In genomic region chr1:24640288-24640687, GRCh38 we compare ENCODE assay signal across 14 cellular contexts. TPM values are rescaled to one million over a fixed set of nuclear protein-coding genes. Genes with fewer than 3 reads are reported as not detected.
DNase-seq lines count a peak whose midpoint lies in the region; ATAC-seq lines count a peak whose summit lies in the region.
"Had no signal": no experiment of that assay in that cellular context is flagged by ENCODE, and none has a peak within 500 bp of the region (broad histone marks: within the 10 kb centered on the region; RNA-seq: fewer than 3 reads in every experiment).

No MANE protein-coding gene starts in this region.

- H3K27me3 ChIP-seq in CD8-positive, alpha-beta memory T cell (ENCODE audit: insufficient read depth, low read length, poor library complexity, severe bottlenecking) = no peaks in the 10 kb centered on the region

- H3K36me3 Mint-ChIP-seq in CD8-positive, alpha-beta memory T cell = peaks cover 0 to 21% (median 3%) of the 10 kb centered on the region in 3 donors
- H3K36me3 Mint-ChIP-seq in naive B cell = no peaks in the 10 kb centered on the region

- no peak overlapping the region for H3K4me3 ChIP-seq in CD8-positive, alpha-beta memory T cell (ENCODE audit: low read length)

- no peaks in the 10 kb centered on the region for H3K27me3 Mint-ChIP-seq in CD8-positive, alpha-beta memory T cell
- peaks cover 0 to 8% (median under 1%) of the 10 kb centered on the region in 3 donors for H3K27me3 Mint-ChIP-seq in naive B cell

- DNase-seq in NCI-H1092 (lab: John Stamatoyannopoulos, UW) = peak; percentile 21
- DNase-seq in NCI-H1092 treated with DMSO at 0.1 percent for 48 hours (lab: John Stamatoyannopoulos, UW) = no peak
- DNase-seq in CD8-positive, alpha-beta memory T cell = no peak
- DNase-seq in amniotic epithelial cell (ENCODE audit: low read depth) = peak; percentile 31
- no peak for DNase-seq in naive B cell
- DNase-seq in midbrain (lab: John Stamatoyannopoulos, UW) = no peak
- DNase-seq in inferior parietal cortex (ENCODE audit: extremely low spot score) = no peak
- no peak for DNase-seq in NCI-H82 (lab: John Stamatoyannopoulos, UW)
- DNase-seq: activated naive CD4-positive, alpha-beta T cell treated with anti-CD3 and anti-CD28 coated beads, Interleukin-2, amount 10 ng/mL, durations not matched to agents 7 days and 5 days; GDM1; NCI-H510A; SIG-M5; stimulated activated CD4-positive, alpha-beta T cell treated with anti-CD3 and anti-CD28 coated beads, Interleukin-2, amount 100 ng/mL, for 48 hours had no signal

- H3K4me1 Mint-ChIP-seq in CD8-positive, alpha-beta memory T cell = peaks cover 23 to 25% (median 24%) of the 10 kb centered on the region in 3 donors
- H3K4me1 Mint-ChIP-seq in naive B cell = peaks cover 23 to 30% (median 27%) of the 10 kb centered on the region in 3 donors

- H3K27ac Mint-ChIP-seq in CD8-positive, alpha-beta memory T cell = peak overlapping the region in 6 of 8 donors; percentile 52 to 100 (median 98)
- peak overlapping the region in 3 of 6 donors; percentile 54 to 100 (median 97) for H3K27ac Mint-ChIP-seq in naive B cell

- peaks cover 4% of the 10 kb centered on the region for H3K36me3 ChIP-seq in CD8-positive, alpha-beta memory T cell (ENCODE audit: insufficient read depth, low read length)

- CTCF ChIA-PET in CD8-positive, alpha-beta memory T cell (lab: Charles Lee) = interaction anchor here (1.2 kb wide), 1 partner anchor 227 kb away, joined by 3 read pairs; the partner anchor contains the start of gene STPG1

- POLR2A ChIA-PET in CD8-positive, alpha-beta memory T cell (lab: Charles Lee) = interaction anchor here (0.7 kb wide), 1 partner anchor 450 kb away, joined by 5 read pairs; no protein-coding TSS in a partner anchor

- H3K9me3 ChIP-seq in CD8-positive, alpha-beta memory T cell (ENCODE audit: low read length) = no peaks in the 10 kb centered on the region

- ATAC-seq in naive B cell (ENCODE audit: low read depth in 2 of 2) = no peak
- ATAC-seq: activated CD4-positive, CD25-positive, alpha-beta regulatory T cell treated with anti-CD3 and anti-CD28 coated beads, Interleukin-2, amount 50 U/mL, for 24 hours had no signal

- no peaks in the 10 kb centered on the region for H3K9me3 Mint-ChIP-seq in CD8-positive, alpha-beta memory T cell
- no peaks in the 10 kb centered on the region for H3K9me3 Mint-ChIP-seq in naive B cell
- H3K9me3 Mint-ChIP-seq: activated naive CD4-positive, alpha-beta T cell treated with anti-CD3 and anti-CD28 coated beads, Interleukin-2, amount 10 ng/mL, durations not matched to agents 7 days and 5 days had no signal

- peaks cover 22% of the 10 kb centered on the region for H3K4me1 ChIP-seq in CD8-positive, alpha-beta memory T cell (ENCODE audit: insufficient read depth, low read length)

- no peak overlapping the region for H3K27ac ChIP-seq in CD8-positive, alpha-beta memory T cell (ENCODE audit: low read depth, low read length)

- peak overlapping the region in 4 of 7 donors; percentile 34 to 93 (median 62) for H3K4me3 Mint-ChIP-seq in CD8-positive, alpha-beta memory T cell
- H3K4me3 Mint-ChIP-seq in naive B cell = peak overlapping the region in 7 of 8 donors; percentile 32 to 98 (median 61)

RNA-seq across cellular contexts. Expression of gene SRRM1, which starts 2.8 kb away (rescaled TPM):
- total RNA-seq in CD8-positive, alpha-beta memory T cell = 100 to 1,000 TPM; 226 to 244 TPM
- 239 TPM for polyA plus RNA-seq in CD8-positive, alpha-beta memory T cell
- polyA plus RNA-seq in naive B cell (ENCODE audit: low read depth in 6 of 6) = 100 to 1,000 TPM in 5 of 6 donors, 10 to 100 TPM in 1; 74.8 to 251 (median 144) TPM

Comparison
In these comparisons a context has a peak if more than half of its experiments do, and no peak if none do; other contexts are left out.
1. DNase-seq: peak in NCI-H1092 (single experiment) and amniotic epithelial cell (single experiment); none in NCI-H1092 treated with DMSO at 0.1 percent for 48 hours (single experiment), CD8-positive, alpha-beta memory T cell (0 of 5), naive B cell (single experiment), midbrain (single experiment), inferior parietal cortex (single experiment) and NCI-H82 (single experiment).